26 cellular contexts compared by ENCODE assay signal in genomic region chr1:41833519-41834000, GRCh38.
"Had no signal": no experiment of that assay in that cellular context is flagged by ENCODE, and none has a peak within 500 bp of the region (broad histone marks: within the 10 kb centered on the region; RNA-seq: fewer than 3 reads in every experiment).

No MANE protein-coding gene starts in this region.

- H3K27ac ChIP-seq: body of pancreas, colonic mucosa, WERI-Rb-1 had no signal

- H3K36me3 ChIP-seq: colonic mucosa, WERI-Rb-1 had no signal

- FAIRE-seq: frontal cortex had no signal

- DNase-seq: activated B cell treated with CpG ODN at 0.5 μM for 24 hours; activated CD4-positive, alpha-beta T cell treated with anti-CD3 and anti-CD28 coated beads for 48 hours; activated CD4-positive, alpha-beta T cell treated with anti-CD3 and anti-CD28 coated beads, Interleukin-2, amount 50 U/mL, for 1 hour; activated CD4-positive, alpha-beta T cell treated with anti-CD3 and anti-CD28 coated beads, Interleukin-2, amount 50 U/mL, for 48 hours; activated CD8-positive, alpha-beta memory T cell treated with anti-CD3 and anti-CD28 coated beads for 24 hours; activated CD8-positive, alpha-beta T cell treated with anti-CD3 and anti-CD28 coated beads for 36 hours; activated effector memory CD4-positive, alpha-beta T cell treated with Interleukin-2 at 50 U/mL for 16 hours; activated gamma-delta T cell treated with Interleukin-2 at 50 U/mL for 16 hours; activated naive CD4-positive, alpha-beta T cell treated with anti-CD3 and anti-CD28 coated beads, Interleukin-2, amount 50 U/mL, for 16 hours; activated naive CD4-positive, alpha-beta T cell treated with Interleukin-2 at 50 U/mL for 16 hours; activated T-cell treated with anti-CD3 and anti-CD28 coated beads, Interleukin-2, amount 50 U/mL, for 4 hours; amygdala; aorta; body of pancreas; central memory CD4-positive, alpha-beta T cell; cerebellar nuclear complex; colonic mucosa; effector CD8-positive, alpha-beta T cell; foreskin fibroblast; head of caudate nucleus; T1000; WERI-Rb-1 had no signal

- H3K9me3 ChIP-seq: body of pancreas, colonic mucosa had no signal

- H3K27me3 ChIP-seq: body of pancreas, colonic mucosa had no signal

- H3K4me3 ChIP-seq: body of pancreas, colonic mucosa had no signal

- H3K4me1 ChIP-seq: body of pancreas, colonic mucosa had no signal

- ATAC-seq: activated CD4-positive, CD25-positive, alpha-beta regulatory T cell treated with anti-CD3 and anti-CD28 coated beads, Interleukin-2, amount 50 U/mL, for 24 hours; activated CD8-positive, alpha-beta T cell treated with anti-CD3 and anti-CD28 coated beads for 36 hours; activated T-cell treated with anti-CD3 and anti-CD28 coated beads, Interleukin-2, amount 50 U/mL, for 4 hours; activated T-helper 17 cell treated with anti-CD3 and anti-CD28 coated beads, Interleukin-2, amount 50 U/mL, for 72 hours; body of pancreas; esophagus mucosa had no signal
